ENCODE assay signal across 15 cellular contexts in the genomic region with DNA sequence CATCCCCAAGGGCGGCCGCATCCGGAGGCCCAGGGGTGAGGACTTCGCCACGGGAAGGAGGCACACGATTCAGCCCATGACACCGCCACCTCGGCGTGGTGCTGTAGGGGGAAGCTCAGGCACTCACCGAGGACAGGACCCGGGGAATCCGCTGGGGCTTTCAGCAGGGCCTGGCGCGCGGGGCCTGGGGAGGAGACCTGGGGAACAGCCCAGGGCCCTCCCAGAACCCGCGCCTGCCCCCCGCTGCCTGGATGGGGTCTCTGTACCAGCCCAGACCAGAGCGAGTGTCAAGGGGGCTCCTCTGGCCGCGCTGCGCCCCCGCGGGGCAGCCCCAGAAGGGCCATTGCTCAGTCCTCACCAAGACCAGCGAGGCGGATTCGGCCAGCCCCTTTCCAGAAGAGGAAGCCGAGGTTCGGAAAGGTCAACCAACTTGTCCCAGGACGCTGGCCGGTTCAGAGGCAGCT. TPM values are rescaled to one million over a fixed set of nuclear protein-coding genes. Genes with fewer than 3 reads are reported as not detected.
A peak's percentile ranks its signal among the peaks of the same experiment; 100 is the strongest.
DNase-seq lines count a peak whose midpoint lies in the region; ATAC-seq, FAIRE-seq and TF ChIP-seq lines count a peak whose summit lies in the region.
"Had no signal": no experiment of that assay in that cellular context is flagged by ENCODE, and none has a peak within 500 bp of the region (broad histone marks: within the 10 kb centered on the region; RNA-seq: fewer than 3 reads in every experiment).

No MANE protein-coding gene starts in this region.

- peak overlapping the region in 1 of 59 donors; percentile 18 for H3K27ac ChIP-seq in dorsolateral prefrontal cortex
- no peak overlapping the region for H3K27ac ChIP-seq in psoas muscle

- no peaks in the 10 kb centered on the region for H3K9me3 ChIP-seq in psoas muscle

- no peaks in the 10 kb centered on the region for H3K36me3 ChIP-seq in H7 (replicated peaks; ENCODE audit: control insufficient read depth, insufficient read depth, low read length)
- H3K36me3 ChIP-seq in psoas muscle (ENCODE audit: insufficient read depth in 1 of 2, low read depth in 1 of 2): no peaks in the 10 kb centered on the region

- no peak for TF ChIP-seq CTCF in dorsolateral prefrontal cortex (IDR thresholded peaks at IDR 0.05 in 54 of 56, conservative IDR thresholded peaks at IDR 0.05 in 2 of 56; ENCODE audit: low read depth in 1 of 56, partially characterized antibody in 56 of 56)
- TF ChIP-seq CTCF in psoas muscle (IDR thresholded peaks at IDR 0.05): no peak

- no peak for FAIRE-seq in urothelium cell line (lab: Jason Lieb, UNC)

- H3K4me3 ChIP-seq in H7 (ENCODE audit: insufficient read depth, low read depth, low read length) (peak overlapping the region; percentile 58), dorsolateral prefrontal cortex (peak overlapping the region in 34 of 59 donors; percentile 30 to 65 (median 51)), psoas muscle (peak overlapping the region; percentile 34)

- ATAC-seq in psoas muscle (peak in 1 of 4 donors; percentile 13), HG02981 (IDR thresholded peaks at IDR 0.05; ENCODE audit: unreplicated experiment) (no peak), SK-N-SH treated with all-trans-retinoic acid at 6 μM for 48 hours (no peak)

- WGBS in psoas muscle, 3 donors: 49 to 65% (median 58%) methylated on average over 30 to 31 of the region's 31 CpGs

- intact Hi-C loops in dorsolateral prefrontal cortex (cut with DNase I) (no loop called here), psoas muscle (cut with DNase I) (no loop called here)

- peak; percentile 90 for DNase-seq in H7
- no peak for DNase-seq in dorsolateral prefrontal cortex
- DNase-seq in islet precursor cell: peak; percentile 72
- no peak for DNase-seq in psoas muscle
- no peak for DNase-seq in central memory CD4-positive, alpha-beta T cell
- no peak for DNase-seq in urothelium cell line (ENCODE audit: low spot score)
- DNase-seq: activated CD4-positive, alpha-beta memory T cell treated with anti-CD3 and anti-CD28 coated beads for 36 hours; NCI-H1694; NCI-H446 treated with DMSO at 0.1 percent for 48 hours; NK-92 treated with Interleukin-12 subunit alpha and Interleukin-12 subunit beta, amount 100 ng/mL, for 24 hours; stimulated activated CD4-positive, alpha-beta T cell treated with anti-CD3 and anti-CD28 coated beads, Interleukin-1b, Interleukin-23, amount 100 ng/mL, for 48 hours had no signal

- H3K4me1 ChIP-seq in psoas muscle: no peaks in the 10 kb centered on the region

- H3K27me3 ChIP-seq in H7 (ENCODE audit: control insufficient read depth, insufficient read depth, low read length): peaks cover 2% of the 10 kb centered on the region; the same call in 1 of the 2 replicates
- H3K27me3 ChIP-seq in dorsolateral prefrontal cortex: peaks cover 0 to 38% (median 12%) of the 10 kb centered on the region in 45 donors
- peaks cover 0 to 60% (median 15%) of the 10 kb centered on the region in 3 donors for H3K27me3 ChIP-seq in psoas muscle (ENCODE audit: insufficient read depth in 3 of 3, low read length in 2 of 3)

TF ChIP-seq in SK-N-SH treated with all-trans-retinoic acid at 6 μM for 48 hours, 23 proteins besides CTCF, POLR2A, EP300 and RAD21:
- TF ChIP-seq, protein P1, sequence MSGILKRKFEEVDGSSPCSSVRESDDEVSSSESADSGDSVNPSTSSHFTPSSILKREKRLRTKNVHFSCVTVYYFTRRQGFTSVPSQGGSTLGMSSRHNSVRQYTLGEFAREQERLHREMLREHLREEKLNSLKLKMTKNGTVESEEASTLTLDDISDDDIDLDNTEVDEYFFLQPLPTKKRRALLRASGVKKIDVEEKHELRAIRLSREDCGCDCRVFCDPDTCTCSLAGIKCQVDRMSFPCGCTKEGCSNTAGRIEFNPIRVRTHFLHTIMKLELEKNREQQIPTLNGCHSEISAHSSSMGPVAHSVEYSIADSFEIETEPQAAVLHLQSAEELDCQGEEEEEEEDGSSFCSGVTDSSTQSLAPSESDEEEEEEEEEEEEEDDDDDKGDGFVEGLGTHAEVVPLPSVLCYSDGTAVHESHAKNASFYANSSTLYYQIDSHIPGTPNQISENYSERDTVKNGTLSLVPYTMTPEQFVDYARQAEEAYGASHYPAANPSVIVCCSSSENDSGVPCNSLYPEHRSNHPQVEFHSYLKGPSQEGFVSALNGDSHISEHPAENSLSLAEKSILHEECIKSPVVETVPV (CRISPR knock-in tag; IDR thresholded peaks at IDR 0.05): no peak
- TF ChIP-seq ZFP3 (CRISPR knock-in tag; IDR thresholded peaks at IDR 0.05) (no peak), TOX (CRISPR knock-in tag; IDR thresholded peaks at IDR 0.05; ENCODE audit: borderline replicate concordance) (no peak), CSDC2 (CRISPR knock-in tag; IDR thresholded peaks at IDR 0.05) (no peak), OSR1 (CRISPR knock-in tag; IDR thresholded peaks at IDR 0.05) (no peak), ZNF70 (CRISPR knock-in tag; IDR thresholded peaks at IDR 0.05) (no peak), ZFP30 (CRISPR knock-in tag; IDR thresholded peaks at IDR 0.05) (no peak), RARB (CRISPR knock-in tag; IDR thresholded peaks at IDR 0.05) (no peak)
- TF ChIP-seq, protein P2, sequence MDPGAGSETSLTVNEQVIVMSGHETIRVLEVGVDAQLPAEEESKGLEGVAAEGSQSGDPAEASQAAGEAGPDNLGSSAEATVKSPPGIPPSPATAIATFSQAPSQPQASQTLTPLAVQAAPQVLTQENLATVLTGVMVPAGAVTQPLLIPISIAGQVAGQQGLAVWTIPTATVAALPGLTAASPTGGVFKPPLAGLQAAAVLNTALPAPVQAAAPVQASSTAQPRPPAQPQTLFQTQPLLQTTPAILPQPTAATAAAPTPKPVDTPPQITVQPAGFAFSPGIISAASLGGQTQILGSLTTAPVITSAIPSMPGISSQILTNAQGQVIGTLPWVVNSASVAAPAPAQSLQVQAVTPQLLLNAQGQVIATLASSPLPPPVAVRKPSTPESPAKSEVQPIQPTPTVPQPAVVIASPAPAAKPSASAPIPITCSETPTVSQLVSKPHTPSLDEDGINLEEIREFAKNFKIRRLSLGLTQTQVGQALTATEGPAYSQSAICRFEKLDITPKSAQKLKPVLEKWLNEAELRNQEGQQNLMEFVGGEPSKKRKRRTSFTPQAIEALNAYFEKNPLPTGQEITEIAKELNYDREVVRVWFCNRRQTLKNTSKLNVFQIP (CRISPR knock-in tag; IDR thresholded peaks at IDR 0.05; ENCODE audit: borderline replicate concordance, low read depth): no peak
- TF ChIP-seq, protein P3, sequence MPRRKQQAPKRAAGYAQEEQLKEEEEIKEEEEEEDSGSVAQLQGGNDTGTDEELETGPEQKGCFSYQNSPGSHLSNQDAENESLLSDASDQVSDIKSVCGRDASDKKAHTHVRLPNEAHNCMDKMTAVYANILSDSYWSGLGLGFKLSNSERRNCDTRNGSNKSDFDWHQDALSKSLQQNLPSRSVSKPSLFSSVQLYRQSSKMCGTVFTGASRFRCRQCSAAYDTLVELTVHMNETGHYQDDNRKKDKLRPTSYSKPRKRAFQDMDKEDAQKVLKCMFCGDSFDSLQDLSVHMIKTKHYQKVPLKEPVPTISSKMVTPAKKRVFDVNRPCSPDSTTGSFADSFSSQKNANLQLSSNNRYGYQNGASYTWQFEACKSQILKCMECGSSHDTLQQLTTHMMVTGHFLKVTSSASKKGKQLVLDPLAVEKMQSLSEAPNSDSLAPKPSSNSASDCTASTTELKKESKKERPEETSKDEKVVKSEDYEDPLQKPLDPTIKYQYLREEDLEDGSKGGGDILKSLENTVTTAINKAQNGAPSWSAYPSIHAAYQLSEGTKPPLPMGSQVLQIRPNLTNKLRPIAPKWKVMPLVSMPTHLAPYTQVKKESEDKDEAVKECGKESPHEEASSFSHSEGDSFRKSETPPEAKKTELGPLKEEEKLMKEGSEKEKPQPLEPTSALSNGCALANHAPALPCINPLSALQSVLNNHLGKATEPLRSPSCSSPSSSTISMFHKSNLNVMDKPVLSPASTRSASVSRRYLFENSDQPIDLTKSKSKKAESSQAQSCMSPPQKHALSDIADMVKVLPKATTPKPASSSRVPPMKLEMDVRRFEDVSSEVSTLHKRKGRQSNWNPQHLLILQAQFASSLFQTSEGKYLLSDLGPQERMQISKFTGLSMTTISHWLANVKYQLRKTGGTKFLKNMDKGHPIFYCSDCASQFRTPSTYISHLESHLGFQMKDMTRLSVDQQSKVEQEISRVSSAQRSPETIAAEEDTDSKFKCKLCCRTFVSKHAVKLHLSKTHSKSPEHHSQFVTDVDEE (CRISPR knock-in tag; IDR thresholded peaks at IDR 0.05): no peak

RNA-seq across cellular contexts. Expression of gene COL23A1, which starts 12.8 kb away (rescaled TPM):
- 15.0 and 18.0 TPM in 2 replicates for total RNA-seq in H7 (2014; rRNA removed; shearing (Covaris generic))
- total RNA-seq in dorsolateral prefrontal cortex: 1 to 10 TPM; 1.3 to 9.7 (median 5.3) TPM
- total RNA-seq in psoas muscle: 1 to 10 TPM in 3 of 4 donors, under 1 TPM in 1; 0.66 to 3.0 (median 1.4) TPM
- 1 to 10 TPM in 1 of 3 donors, under 1 TPM in 2; 0.69 to 1.5 (median 0.76) TPM for polyA plus RNA-seq in psoas muscle
- total RNA-seq: fibroblast of lung, MCF 10A had no signal
- polyA plus RNA-seq: fibroblast of lung had no signal

RNA-seq across cellular contexts. Expression of gene CLK4, which starts 49.4 kb away (rescaled TPM):
- 6.1 and 11.2 TPM in 2 replicates for total RNA-seq in H7 (2014; rRNA removed; shearing (Covaris generic))
- total RNA-seq in dorsolateral prefrontal cortex (10 to 100 TPM; 39.0 to 95.3 (median 58.1) TPM), psoas muscle (10 to 100 TPM; 15.1 to 31.5 (median 17.8) TPM)
- 10 to 100 TPM in 2 of 3 donors, 1 to 10 TPM in 1; 4.9 to 13.8 (median 13.7) TPM for polyA plus RNA-seq in psoas muscle

Comparison
In these comparisons a context has a peak if more than half of its experiments do, and no peak if none do; other contexts are left out.
1. DNase-seq: peak in H7 (single experiment) and islet precursor cell (single experiment); none in dorsolateral prefrontal cortex (0 of 10), psoas muscle (0 of 2), central memory CD4-positive, alpha-beta T cell (single experiment) and urothelium cell line (single experiment).
2. Peak in every context shown above with its lines, with median percentiles within 50 percentile points of each other: H3K4me3 ChIP-seq.